ENCODE assay signal across 1 cellular context in the genomic region with DNA sequence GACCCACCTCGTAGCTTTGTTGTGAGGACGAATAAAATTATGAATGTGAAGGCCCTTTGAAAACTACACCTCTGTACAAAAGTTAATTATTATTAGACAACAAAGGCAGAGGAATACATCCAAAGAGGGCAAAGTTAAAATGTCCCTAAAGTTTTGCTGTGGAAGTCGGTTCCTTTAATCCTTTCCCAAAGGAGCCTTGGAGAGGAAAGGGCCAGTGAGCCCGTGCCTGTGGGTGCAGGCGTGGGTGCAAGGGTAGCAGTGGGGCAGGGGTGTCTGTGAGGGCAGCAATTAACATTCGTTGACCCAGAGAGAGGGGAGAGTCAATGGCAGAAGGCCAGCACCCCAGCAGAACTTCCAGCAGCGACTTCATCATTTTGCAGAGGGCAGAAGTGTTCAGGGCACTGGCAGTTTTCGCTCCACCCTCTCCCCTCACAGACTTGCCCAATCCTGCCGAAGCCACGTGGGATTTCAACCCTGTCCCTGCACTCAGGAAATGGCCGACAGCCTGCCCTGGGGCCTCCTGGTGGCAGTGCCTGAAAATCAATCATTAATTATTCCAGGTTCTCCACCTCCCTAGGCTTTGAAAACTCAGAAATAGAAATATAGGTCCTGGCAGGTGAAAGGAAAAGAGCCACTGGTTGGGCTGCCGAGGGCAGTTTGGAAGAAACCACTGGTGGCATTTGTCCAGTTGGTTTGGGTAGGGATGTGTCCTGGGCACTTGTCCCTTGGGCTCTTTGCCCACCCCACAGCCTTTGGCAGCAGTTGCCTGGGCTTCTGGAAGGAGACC.
TF ChIP-seq lines count a peak whose summit lies in the region.

No MANE protein-coding gene starts in this region.

TF ChIP-seq in HepG2, 621 proteins besides CTCF, POLR2A, EP300 and RAD21 (continued from another document and continues in another):
- TF ChIP-seq, protein P1, sequence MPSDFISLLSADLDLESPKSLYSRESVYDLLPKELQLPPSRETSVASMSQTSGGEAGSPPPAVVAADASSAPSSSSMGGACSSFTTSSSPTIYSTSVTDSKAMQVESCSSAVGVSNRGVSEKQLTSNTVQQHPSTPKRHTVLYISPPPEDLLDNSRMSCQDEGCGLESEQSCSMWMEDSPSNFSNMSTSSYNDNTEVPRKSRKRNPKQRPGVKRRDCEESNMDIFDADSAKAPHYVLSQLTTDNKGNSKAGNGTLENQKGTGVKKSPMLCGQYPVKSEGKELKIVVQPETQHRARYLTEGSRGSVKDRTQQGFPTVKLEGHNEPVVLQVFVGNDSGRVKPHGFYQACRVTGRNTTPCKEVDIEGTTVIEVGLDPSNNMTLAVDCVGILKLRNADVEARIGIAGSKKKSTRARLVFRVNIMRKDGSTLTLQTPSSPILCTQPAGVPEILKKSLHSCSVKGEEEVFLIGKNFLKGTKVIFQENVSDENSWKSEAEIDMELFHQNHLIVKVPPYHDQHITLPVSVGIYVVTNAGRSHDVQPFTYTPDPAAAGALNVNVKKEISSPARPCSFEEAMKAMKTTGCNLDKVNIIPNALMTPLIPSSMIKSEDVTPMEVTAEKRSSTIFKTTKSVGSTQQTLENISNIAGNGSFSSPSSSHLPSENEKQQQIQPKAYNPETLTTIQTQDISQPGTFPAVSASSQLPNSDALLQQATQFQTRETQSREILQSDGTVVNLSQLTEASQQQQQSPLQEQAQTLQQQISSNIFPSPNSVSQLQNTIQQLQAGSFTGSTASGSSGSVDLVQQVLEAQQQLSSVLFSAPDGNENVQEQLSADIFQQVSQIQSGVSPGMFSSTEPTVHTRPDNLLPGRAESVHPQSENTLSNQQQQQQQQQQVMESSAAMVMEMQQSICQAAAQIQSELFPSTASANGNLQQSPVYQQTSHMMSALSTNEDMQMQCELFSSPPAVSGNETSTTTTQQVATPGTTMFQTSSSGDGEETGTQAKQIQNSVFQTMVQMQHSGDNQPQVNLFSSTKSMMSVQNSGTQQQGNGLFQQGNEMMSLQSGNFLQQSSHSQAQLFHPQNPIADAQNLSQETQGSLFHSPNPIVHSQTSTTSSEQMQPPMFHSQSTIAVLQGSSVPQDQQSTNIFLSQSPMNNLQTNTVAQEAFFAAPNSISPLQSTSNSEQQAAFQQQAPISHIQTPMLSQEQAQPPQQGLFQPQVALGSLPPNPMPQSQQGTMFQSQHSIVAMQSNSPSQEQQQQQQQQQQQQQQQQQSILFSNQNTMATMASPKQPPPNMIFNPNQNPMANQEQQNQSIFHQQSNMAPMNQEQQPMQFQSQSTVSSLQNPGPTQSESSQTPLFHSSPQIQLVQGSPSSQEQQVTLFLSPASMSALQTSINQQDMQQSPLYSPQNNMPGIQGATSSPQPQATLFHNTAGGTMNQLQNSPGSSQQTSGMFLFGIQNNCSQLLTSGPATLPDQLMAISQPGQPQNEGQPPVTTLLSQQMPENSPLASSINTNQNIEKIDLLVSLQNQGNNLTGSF (CRISPR knock-in tag; IDR thresholded peaks at IDR 0.05), result 0 out of 2 replicates have a peak, but pooled peaks have one; percentile 27
- no peak for TF ChIP-seq NFATC3 (CRISPR knock-in tag; IDR thresholded peaks at IDR 0.05)
- 0 out of 2 replicates have a peak, but pooled peaks have one; percentile 38 for TF ChIP-seq ZBTB3 (CRISPR knock-in tag; IDR thresholded peaks at IDR 0.05; ENCODE audit: borderline replicate concordance, low read depth)
- peak; percentile 9; the same call in 1 of the 2 replicates for TF ChIP-seq ZNF629 (CRISPR knock-in tag; conservative IDR thresholded peaks at IDR 0.05)
- TF ChIP-seq CBX1 (IDR thresholded peaks at IDR 0.05; ENCODE audit: low read depth), result peak; percentile 45
- 0 out of 2 replicates have a peak, but pooled peaks have one; percentile 24 for TF ChIP-seq ZNF678 (CRISPR knock-in tag; IDR thresholded peaks at IDR 0.05)
- TF ChIP-seq ZBTB7A (CRISPR knock-in tag; IDR thresholded peaks at IDR 0.05), result no peak
- TF ChIP-seq, protein P2, sequence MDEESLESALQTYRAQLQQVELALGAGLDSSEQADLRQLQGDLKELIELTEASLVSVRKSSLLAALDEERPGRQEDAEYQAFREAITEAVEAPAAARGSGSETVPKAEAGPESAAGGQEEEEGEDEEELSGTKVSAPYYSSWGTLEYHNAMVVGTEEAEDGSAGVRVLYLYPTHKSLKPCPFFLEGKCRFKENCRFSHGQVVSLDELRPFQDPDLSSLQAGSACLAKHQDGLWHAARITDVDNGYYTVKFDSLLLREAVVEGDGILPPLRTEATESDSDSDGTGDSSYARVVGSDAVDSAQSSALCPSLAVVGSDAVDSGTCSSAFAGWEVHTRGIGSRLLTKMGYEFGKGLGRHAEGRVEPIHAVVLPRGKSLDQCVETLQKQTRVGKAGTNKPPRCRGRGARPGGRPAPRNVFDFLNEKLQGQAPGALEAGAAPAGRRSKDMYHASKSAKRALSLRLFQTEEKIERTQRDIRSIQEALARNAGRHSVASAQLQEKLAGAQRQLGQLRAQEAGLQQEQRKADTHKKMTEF (CRISPR knock-in tag; IDR thresholded peaks at IDR 0.05), result peak; percentile 69
- TF ChIP-seq NAIF1 (CRISPR knock-in tag; IDR thresholded peaks at IDR 0.05; ENCODE audit: borderline replicate concordance), result peak; percentile 70; the same call in 1 of the 2 replicates
- no peak for TF ChIP-seq ZNF3 (CRISPR knock-in tag; IDR thresholded peaks at IDR 0.05)
- peak; percentile 87; the same call in 1 of the 2 replicates for TF ChIP-seq AHR (CRISPR knock-in tag; IDR thresholded peaks at IDR 0.05)
- no peak for TF ChIP-seq PCBP1 (IDR thresholded peaks at IDR 0.05; ENCODE audit: borderline replicate concordance, low read depth, low read length)
- peak; percentile 96 for TF ChIP-seq HNRNPL (IDR thresholded peaks at IDR 0.05; ENCODE audit: low read depth, low read length)
- TF ChIP-seq, protein P3, sequence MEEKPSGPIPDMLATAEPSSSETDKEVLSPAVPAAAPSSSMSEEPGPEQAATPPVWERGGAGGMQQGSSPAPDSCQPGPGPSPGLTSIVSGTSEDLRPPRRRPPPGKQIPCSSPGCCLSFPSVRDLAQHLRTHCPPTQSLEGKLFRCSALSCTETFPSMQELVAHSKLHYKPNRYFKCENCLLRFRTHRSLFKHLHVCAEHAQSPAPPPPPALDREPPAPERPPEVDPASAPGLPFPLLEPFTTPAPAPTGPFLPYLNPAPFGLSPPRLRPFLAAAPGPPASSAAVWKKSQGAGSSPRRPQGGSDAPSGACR (CRISPR knock-in tag; IDR thresholded peaks at IDR 0.05), result no peak
- no peak for TF ChIP-seq CAMTA2 (CRISPR knock-in tag; IDR thresholded peaks at IDR 0.05; ENCODE audit: borderline replicate concordance)
- peak; percentile 87 for TF ChIP-seq YEATS4 (CRISPR knock-in tag; IDR thresholded peaks at IDR 0.05; ENCODE audit: borderline replicate concordance)
- peak; percentile 90; the same call in 1 of the 2 replicates for TF ChIP-seq ZNF703 (CRISPR knock-in tag; IDR thresholded peaks at IDR 0.05; ENCODE audit: borderline replicate concordance)
- TF ChIP-seq KDM4B (CRISPR knock-in tag; IDR thresholded peaks at IDR 0.05), result no peak; the same call in 1 of the 2 replicates
- TF ChIP-seq CHCHD3 (CRISPR knock-in tag; IDR thresholded peaks at IDR 0.05), result no peak
- TF ChIP-seq PAF1 (CRISPR knock-in tag; IDR thresholded peaks at IDR 0.05), result no peak
- TF ChIP-seq DNMT1 (CRISPR knock-in tag; IDR thresholded peaks at IDR 0.05), result no peak
- TF ChIP-seq ZNF232 (CRISPR knock-in tag; IDR thresholded peaks at IDR 0.05; ENCODE audit: borderline replicate concordance), result no peak
- TF ChIP-seq ESRRA (CRISPR knock-in tag; IDR thresholded peaks at IDR 0.05; ENCODE audit: low read depth), result 0 out of 2 replicates have a peak, but pooled peaks have one; percentile 13
- TF ChIP-seq LRRFIP1 (CRISPR knock-in tag; conservative IDR thresholded peaks at IDR 0.05), result no peak
- no peak for TF ChIP-seq ZFAT (CRISPR knock-in tag; conservative IDR thresholded peaks at IDR 0.05)
- TF ChIP-seq ZFP36 (IDR thresholded peaks at IDR 0.05; ENCODE audit: borderline replicate concordance, low read depth, low read length, partially characterized antibody), result no peak
- TF ChIP-seq FOSL2 (CRISPR knock-in tag; IDR thresholded peaks at IDR 0.05), result peak; percentile 40; the same call in 1 of the 2 replicates
- no peak for TF ChIP-seq SOX6 (IDR thresholded peaks at IDR 0.05)
- peak; percentile 83 for TF ChIP-seq SOX6 (CRISPR knock-in tag; IDR thresholded peaks at IDR 0.05)
- TF ChIP-seq ZNF747 (CRISPR knock-in tag; IDR thresholded peaks at IDR 0.05; ENCODE audit: borderline replicate concordance), result no peak
- TF ChIP-seq, protein P4, sequence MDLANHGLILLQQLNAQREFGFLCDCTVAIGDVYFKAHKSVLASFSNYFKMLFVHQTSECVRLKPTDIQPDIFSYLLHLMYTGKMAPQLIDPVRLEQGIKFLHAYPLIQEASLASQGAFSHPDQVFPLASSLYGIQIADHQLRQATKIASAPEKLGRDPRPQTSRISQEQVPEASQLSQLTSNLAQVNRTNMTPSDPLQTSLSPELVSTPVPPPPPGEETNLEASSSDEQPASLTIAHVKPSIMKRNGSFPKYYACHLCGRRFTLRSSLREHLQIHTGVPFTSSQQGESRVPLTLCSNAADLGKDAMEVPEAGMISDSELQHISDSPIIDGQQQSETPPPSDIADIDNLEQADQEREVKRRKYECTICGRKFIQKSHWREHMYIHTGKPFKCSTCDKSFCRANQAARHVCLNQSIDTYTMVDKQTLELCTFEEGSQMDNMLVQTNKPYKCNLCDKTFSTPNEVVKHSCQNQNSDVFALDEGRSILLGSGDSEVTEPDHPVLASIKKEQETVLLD (CRISPR knock-in tag; IDR thresholded peaks at IDR 0.05; ENCODE audit: low read depth), result no peak
- TF ChIP-seq, protein P5, sequence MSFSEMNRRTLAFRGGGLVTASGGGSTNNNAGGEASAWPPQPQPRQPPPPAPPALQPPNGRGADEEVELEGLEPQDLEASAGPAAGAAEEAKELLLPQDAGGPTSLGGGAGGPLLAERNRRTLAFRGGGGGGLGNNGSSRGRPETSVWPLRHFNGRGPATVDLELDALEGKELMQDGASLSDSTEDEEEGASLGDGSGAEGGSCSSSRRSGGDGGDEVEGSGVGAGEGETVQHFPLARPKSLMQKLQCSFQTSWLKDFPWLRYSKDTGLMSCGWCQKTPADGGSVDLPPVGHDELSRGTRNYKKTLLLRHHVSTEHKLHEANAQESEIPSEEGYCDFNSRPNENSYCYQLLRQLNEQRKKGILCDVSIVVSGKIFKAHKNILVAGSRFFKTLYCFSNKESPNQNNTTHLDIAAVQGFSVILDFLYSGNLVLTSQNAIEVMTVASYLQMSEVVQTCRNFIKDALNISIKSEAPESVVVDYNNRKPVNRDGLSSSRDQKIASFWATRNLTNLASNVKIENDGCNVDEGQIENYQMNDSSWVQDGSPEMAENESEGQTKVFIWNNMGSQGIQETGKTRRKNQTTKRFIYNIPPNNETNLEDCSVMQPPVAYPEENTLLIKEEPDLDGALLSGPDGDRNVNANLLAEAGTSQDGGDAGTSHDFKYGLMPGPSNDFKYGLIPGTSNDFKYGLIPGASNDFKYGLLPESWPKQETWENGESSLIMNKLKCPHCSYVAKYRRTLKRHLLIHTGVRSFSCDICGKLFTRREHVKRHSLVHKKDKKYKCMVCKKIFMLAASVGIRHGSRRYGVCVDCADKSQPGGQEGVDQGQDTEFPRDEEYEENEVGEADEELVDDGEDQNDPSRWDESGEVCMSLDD (CRISPR knock-in tag; IDR thresholded peaks at IDR 0.05; ENCODE audit: borderline replicate concordance), result no peak
- no peak for TF ChIP-seq ZNF768 (CRISPR knock-in tag; IDR thresholded peaks at IDR 0.05)
- no peak for TF ChIP-seq ZNF33B (CRISPR knock-in tag; IDR thresholded peaks at IDR 0.05)
- TF ChIP-seq KLF16 (CRISPR knock-in tag; IDR thresholded peaks at IDR 0.05), result peak in 1 of 2 experiments; percentile 73; a peak in 1 of 4 replicates
- TF ChIP-seq PLRG1 (conservative IDR thresholded peaks at IDR 0.05), result no peak
- TF ChIP-seq ZNF12 (CRISPR knock-in tag; IDR thresholded peaks at IDR 0.05), result no peak
- peak; percentile 86; the same call in 1 of the 2 replicates for TF ChIP-seq ZNF746 (CRISPR knock-in tag; IDR thresholded peaks at IDR 0.05)
- TF ChIP-seq ZBTB21 (CRISPR knock-in tag; IDR thresholded peaks at IDR 0.05), result no peak
- 0 out of 2 replicates have a peak, but pooled peaks have one; percentile 42 for TF ChIP-seq ZNF552 (CRISPR knock-in tag; IDR thresholded peaks at IDR 0.05; ENCODE audit: borderline replicate concordance)
- TF ChIP-seq CENPBD1 (CRISPR knock-in tag; IDR thresholded peaks at IDR 0.05; ENCODE audit: borderline replicate concordance, low read depth), result 0 out of 2 replicates have a peak, but pooled peaks have one; percentile 82
- TF ChIP-seq SIN3A (IDR thresholded peaks at IDR 0.05; ENCODE audit: borderline replicate concordance, low read depth, low read length), result 0 out of 2 replicates have a peak, but pooled peaks have one; percentile 27
- TF ChIP-seq SRY (CRISPR knock-in tag; IDR thresholded peaks at IDR 0.05), result peak; percentile 81; the same call in 1 of the 2 replicates
- no peak for TF ChIP-seq ZFP36L1 (CRISPR knock-in tag; IDR thresholded peaks at IDR 0.05)
- TF ChIP-seq ZFY (CRISPR knock-in tag; IDR thresholded peaks at IDR 0.05), result peak; percentile 53
- no peak for TF ChIP-seq KMT2B (CRISPR knock-in tag; IDR thresholded peaks at IDR 0.05)
- peak; percentile 61 for TF ChIP-seq ZNF121 (CRISPR knock-in tag; IDR thresholded peaks at IDR 0.05)
- no peak for TF ChIP-seq KLF12 (CRISPR knock-in tag; IDR thresholded peaks at IDR 0.05; ENCODE audit: borderline replicate concordance)
- no peak for TF ChIP-seq SIN3B (IDR thresholded peaks at IDR 0.05; ENCODE audit: low read length)
